In the genomic region with DNA sequence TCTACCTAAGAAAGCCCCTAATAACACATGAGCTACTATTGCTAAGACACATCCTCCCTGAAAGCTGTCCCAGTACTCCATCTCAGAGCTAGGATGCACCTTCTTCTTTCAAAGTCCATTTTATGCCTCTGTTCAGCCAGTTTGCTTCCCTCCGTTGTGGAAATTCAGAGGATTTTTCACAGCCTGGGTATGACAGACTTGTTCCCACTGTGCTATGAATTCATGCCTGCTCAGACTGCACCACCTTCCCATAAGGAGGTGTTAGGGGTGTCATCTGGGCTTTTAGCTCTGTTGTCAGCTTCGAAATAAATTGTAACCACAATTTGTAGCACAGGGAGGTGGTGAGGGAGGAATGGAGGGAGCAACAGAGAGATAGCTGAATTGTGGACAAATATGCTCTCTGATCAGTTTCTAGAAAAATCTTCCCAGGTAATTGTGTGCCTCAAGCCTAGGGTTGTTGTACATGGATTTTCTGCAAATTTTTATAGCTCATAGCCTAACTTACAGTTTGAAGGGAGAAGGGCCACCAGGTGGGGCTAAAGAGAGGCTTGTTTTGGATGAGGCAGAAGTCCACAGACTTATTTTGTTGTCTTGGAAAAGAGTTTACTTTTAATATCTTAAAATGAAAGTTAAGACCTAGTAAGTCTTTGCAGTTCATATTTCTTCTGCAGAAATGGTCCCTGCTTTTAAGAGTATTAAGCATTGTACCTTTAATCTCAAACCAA, we compare ENCODE assay signal across 8 cellular contexts.
DNase-seq lines count a peak whose midpoint lies in the region; ATAC-seq, FAIRE-seq and TF ChIP-seq lines count a peak whose summit lies in the region.

No MANE protein-coding gene starts in this region.

- no peak overlapping the region for H3K27ac ChIP-seq in small intestine (ENCODE audit: low read depth in 1 of 2, low read length in 1 of 2)

- 73 to 86% (median 78%) methylated on average over 2 of the region's 2 CpGs for WGBS in small intestine, 3 donors

- H3K4me3 Mint-ChIP-seq in Calu3 (ENCODE audit: low read depth, unreplicated experiment), result no peak overlapping the region

- BruUV-seq in Calu3 (replicated peaks; lab: Mats Ljungman, UMichigan), result no TSS peak

- H3K4me1 ChIP-seq in adipocyte (ENCODE audit: control insufficient read depth, insufficient read depth, low read length) (peaks cover 23% of the 10 kb centered on the region), small intestine (ENCODE audit: control insufficient read depth in 2 of 2, insufficient read depth in 1 of 2, low read depth in 1 of 2, low read length in 1 of 2) (no peaks in the 10 kb centered on the region)

- H3K27me3 Mint-ChIP-seq in Calu3 (ENCODE audit: unreplicated experiment), result peaks cover 15% of the 10 kb centered on the region

- intact Hi-C loops in Calu3 (cut with micrococcal nuclease; ENCODE audit: unreplicated experiment) (loop anchor here (2.0 to 10.0 kb wide), 2 partner anchors 376 to 424 kb away; no protein-coding TSS in a partner anchor), left ventricle myocardium superior (cut with micrococcal nuclease) (no loop called here)

- TF ChIP-seq CTCF in Calu3 (IDR thresholded peaks at IDR 0.05; ENCODE audit: unreplicated experiment), result peak; percentile 37

- H3K36me3 ChIP-seq in adipocyte (ENCODE audit: control insufficient read depth, insufficient read depth, low read length, severe bottlenecking), result no peaks in the 10 kb centered on the region
- H3K36me3 ChIP-seq in small intestine (ENCODE audit: control insufficient read depth in 2 of 2, insufficient read depth in 2 of 2, low read length in 2 of 2), result no peaks in the 10 kb centered on the region

- peak overlapping the region; percentile 39 for H3K4me3 ChIP-seq in adipocyte (ENCODE audit: low read length)
- H3K4me3 ChIP-seq in small intestine (ENCODE audit: low read depth in 1 of 2, low read length in 2 of 2), result no peak overlapping the region

- H3K27me3 ChIP-seq in adipocyte (replicated peaks; ENCODE audit: control insufficient read depth, insufficient read depth, low read length), result no peaks in the 10 kb centered on the region
- no peaks in the 10 kb centered on the region for H3K27me3 ChIP-seq in small intestine (ENCODE audit: control insufficient read depth in 2 of 2, insufficient read depth in 2 of 2, low read length in 2 of 2)

- no peaks in the 10 kb centered on the region for H3K36me3 Mint-ChIP-seq in Calu3 (ENCODE audit: insufficient read depth, unreplicated experiment)

- ATAC-seq in GM19351 (IDR thresholded peaks at IDR 0.05; ENCODE audit: unreplicated experiment) (peak; percentile 39), left ventricle myocardium superior (peak; percentile 60), HG03460 (IDR thresholded peaks at IDR 0.05; ENCODE audit: unreplicated experiment) (no peak), HG03045 (IDR thresholded peaks at IDR 0.05; ENCODE audit: unreplicated experiment) (no peak)

- CTCF ChIA-PET in Calu3 (lab: Charles Lee), result interaction anchor here (0.6 to 2.2 kb wide), 10 partner anchors 9 to 1400 kb away, joined by 3 to 29 read pairs (median 4); no protein-coding TSS in a partner anchor

- H3K9me3 ChIP-seq in adipocyte (ENCODE audit: control insufficient read depth, low read length) (no peaks in the 10 kb centered on the region), small intestine (ENCODE audit: control insufficient read depth, low read depth) (no peaks in the 10 kb centered on the region)

- peaks cover 17% of the 10 kb centered on the region for H3K4me1 Mint-ChIP-seq in Calu3 (ENCODE audit: low read depth, unreplicated experiment)

- no peaks in the 10 kb centered on the region for H3K9me3 Mint-ChIP-seq in Calu3 (ENCODE audit: low read depth, unreplicated experiment)

- no peak for FAIRE-seq in small intestine (lab: Jason Lieb, UNC)

- no peak overlapping the region for H3K27ac Mint-ChIP-seq in Calu3 (ENCODE audit: unreplicated experiment)

- H3K9ac ChIP-seq in adipocyte (ENCODE audit: low read length), result no peak overlapping the region

- DNase-seq in Calu3 (peak; percentile 76), LoVo (ENCODE audit: low spot score) (peak; percentile 31), adipocyte (ENCODE audit: low read depth) (peak; percentile 88), left ventricle myocardium superior (peak; percentile 52), small intestine (peak; percentile 62)

Comparison
In these comparisons a context has a peak if more than half of its experiments do, and no peak if none do; other contexts are left out.
1. DNase-seq: peak in every context shown above with its lines; median percentile 88 in adipocyte; 76 in Calu3; 62 in small intestine; 52 in left ventricle myocardium superior; 31 in LoVo.
2. ATAC-seq: peak in GM19351 (single experiment) and left ventricle myocardium superior (single experiment); none in HG03460 (single experiment) and HG03045 (single experiment).